Comparison of ENCODE assay signal across 1 cellular context in the genomic region with DNA sequence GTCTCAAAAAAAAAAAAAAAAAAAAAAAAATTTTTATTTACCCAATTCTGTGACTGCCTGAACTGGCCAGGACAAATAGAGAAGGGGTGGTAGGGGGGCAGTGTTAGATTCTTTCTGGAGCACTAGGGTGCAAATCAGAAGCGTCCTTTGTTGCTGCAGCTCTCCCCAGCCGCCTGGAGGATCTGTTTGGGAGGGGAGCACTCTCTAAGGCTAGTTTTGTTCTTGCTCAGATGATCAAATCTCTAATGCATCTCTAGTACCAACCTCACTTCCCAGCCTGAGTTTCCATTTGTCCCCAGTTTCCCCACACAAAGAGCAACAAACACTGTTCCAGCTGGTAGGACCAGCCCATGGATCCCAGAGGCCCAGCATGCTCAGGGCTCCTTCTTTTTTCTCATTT.
TF ChIP-seq lines count a peak whose summit lies in the region.

No MANE protein-coding gene starts in this region.

TF ChIP-seq in WTC11, 78 proteins besides CTCF, POLR2A, EP300 and RAD21 (continued from another document):
- TF ChIP-seq, protein P1, sequence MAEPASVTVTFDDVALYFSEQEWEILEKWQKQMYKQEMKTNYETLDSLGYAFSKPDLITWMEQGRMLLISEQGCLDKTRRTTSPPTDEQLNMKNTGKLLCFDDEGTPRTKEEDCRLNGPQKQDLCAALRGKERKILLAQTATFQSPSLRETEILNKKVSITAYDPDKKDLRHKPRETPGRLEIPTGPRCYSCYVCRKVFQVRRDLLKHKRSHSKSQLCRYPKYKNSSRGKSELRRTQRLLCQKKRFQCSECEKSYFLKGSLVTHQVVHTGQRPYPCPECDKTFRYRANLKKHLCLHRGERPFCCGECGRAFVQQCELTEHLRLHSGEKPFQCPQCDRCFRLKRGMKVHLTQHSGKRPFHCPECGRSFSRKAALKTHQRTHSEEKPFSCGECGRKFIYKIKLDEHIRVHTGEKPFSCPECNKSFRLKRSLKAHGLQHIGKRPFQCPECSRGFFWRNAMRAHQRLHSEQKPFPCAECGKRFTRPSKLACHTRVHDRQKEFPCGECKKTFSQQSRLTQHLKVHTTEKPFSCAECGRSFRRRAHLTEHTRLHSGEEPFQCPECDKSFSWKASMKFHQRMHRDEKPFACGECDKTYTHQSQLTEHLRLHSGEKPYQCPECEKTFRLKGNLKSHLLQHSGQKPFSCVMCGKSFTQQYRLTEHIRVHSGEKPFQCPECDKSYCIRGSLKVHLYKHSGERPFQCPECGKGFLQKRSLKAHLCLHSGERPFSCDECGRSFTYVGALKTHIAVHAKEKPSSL (CRISPR knock-in tag; conservative IDR thresholded peaks at IDR 0.05) = no peak
- TF ChIP-seq, protein P2, sequence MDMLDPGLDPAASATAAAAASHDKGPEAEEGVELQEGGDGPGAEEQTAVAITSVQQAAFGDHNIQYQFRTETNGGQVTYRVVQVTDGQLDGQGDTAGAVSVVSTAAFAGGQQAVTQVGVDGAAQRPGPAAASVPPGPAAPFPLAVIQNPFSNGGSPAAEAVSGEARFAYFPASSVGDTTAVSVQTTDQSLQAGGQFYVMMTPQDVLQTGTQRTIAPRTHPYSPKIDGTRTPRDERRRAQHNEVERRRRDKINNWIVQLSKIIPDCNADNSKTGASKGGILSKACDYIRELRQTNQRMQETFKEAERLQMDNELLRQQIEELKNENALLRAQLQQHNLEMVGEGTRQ (CRISPR knock-in tag; IDR thresholded peaks at IDR 0.05) = no peak
- no peak for TF ChIP-seq OVOL2 (CRISPR knock-in tag; IDR thresholded peaks at IDR 0.05; ENCODE audit: borderline replicate concordance)
TF ChIP-seq in WTC11: peak in this region for 0.
